ENCODE assay signal across 8 cellular contexts in the genomic region with DNA sequence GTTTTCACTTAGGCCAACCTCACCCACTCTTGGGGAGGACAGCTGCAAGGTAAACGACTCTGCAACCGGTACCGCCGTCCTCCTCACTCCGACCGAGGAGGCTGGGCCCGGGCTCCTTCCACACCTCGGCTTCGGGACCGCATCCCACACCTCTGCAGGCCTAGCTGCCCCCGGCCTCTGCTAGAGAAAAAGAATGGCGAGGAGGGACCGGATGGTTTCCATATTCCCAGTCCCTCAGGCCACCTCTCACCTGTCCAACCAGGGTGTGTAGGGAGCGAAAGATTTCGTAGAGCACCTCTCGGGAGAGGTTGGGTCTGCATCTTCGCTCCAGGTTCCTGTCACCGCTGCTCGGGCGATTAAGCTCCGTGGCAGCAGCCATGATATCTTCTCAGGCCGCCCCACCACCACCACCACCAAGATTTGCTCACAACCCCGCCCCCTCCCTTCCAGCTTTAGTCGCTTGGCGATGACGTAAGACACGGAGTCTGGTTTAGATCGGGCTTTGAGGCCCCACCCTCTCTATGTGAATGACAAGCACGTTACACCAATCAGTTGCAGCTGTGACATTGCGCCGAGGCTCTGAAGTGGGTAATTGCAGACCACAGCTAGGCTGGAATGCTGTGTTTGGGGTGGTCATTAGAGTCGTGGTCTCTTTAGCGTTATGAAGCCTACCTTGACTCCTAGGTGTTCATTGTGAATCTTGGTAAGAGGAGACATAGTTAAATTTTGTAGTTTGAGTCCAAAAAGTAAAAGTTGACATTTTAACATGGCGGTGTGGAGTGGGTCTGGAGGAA. TPM values are rescaled to one million over a fixed set of nuclear protein-coding genes. Genes with fewer than 3 reads are reported as not detected.
A peak's percentile ranks its signal among the peaks of the same experiment; 100 is the strongest.
DNase-seq lines count a peak whose midpoint lies in the region; ATAC-seq and TF ChIP-seq lines count a peak whose summit lies in the region.

A gene with protein sequence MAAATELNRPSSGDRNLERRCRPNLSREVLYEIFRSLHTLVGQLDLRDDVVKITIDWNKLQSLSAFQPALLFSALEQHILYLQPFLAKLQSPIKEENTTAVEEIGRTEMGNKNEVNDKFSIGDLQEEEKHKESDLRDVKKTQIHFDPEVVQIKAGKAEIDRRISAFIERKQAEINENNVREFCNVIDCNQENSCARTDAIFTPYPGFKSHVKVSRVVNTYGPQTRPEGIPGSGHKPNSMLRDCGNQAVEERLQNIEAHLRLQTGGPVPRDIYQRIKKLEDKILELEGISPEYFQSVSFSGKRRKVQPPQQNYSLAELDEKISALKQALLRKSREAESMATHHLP (minus strand): TSS at position 428 of the 794 bp plus-strand sequence. CDS start 49 bp downstream, at position 379.

- peak; percentile 90 for DNase-seq in AG09319 (ENCODE audit: extremely low read depth, low read depth)
- DNase-seq in NCI-H510A (lab: John Stamatoyannopoulos, UW), result peak; percentile 99
- peak; percentile 82 for DNase-seq in activated CD4-positive, alpha-beta T cell treated with anti-CD3 and anti-CD28 coated beads for 1 hour
- DNase-seq in cerebellum (ENCODE audit: low spot score), result peak; percentile 94
- peak; percentile 90 for DNase-seq in kidney epithelial cell (ENCODE audit: low read depth)
- peak; percentile 88 to 95 for DNase-seq in stimulated activated CD4-positive, alpha-beta T cell treated with anti-CD3 and anti-CD28 coated beads, Interleukin-15, amount 100 ng/mL, for 48 hours (ENCODE audit: low read depth in 2 of 2)

- peak; percentile 63 for TF ChIP-seq POLR2A in GM19099 (IDR thresholded peaks at IDR 0.05; ENCODE audit: extremely low read depth, insufficient read length, low read depth)

- peak within 1 kb of the TSS; percentile 75 for H3K4me3 ChIP-seq in kidney epithelial cell (ENCODE audit: low read depth, low read length)

- peak; percentile 98 for ATAC-seq in HG03432 (IDR thresholded peaks at IDR 0.05; ENCODE audit: unreplicated experiment)

- H3K27me3 ChIP-seq in kidney epithelial cell (ENCODE audit: control insufficient read depth, insufficient read depth, low read length), result no peaks in the 10 kb centered on the region

- TF ChIP-seq CTCF in AG09319 (IDR thresholded peaks at IDR 0.05; ENCODE audit: low read depth, low read length) (no peak), kidney epithelial cell (IDR thresholded peaks at IDR 0.05; ENCODE audit: insufficient read depth, low read length, poor library complexity, severe bottlenecking) (no peak)

- no peaks in the 10 kb centered on the region for H3K36me3 ChIP-seq in kidney epithelial cell (ENCODE audit: control insufficient read depth, insufficient read depth, low read length)

RNA-seq across cellular contexts. Expression of the gene that starts here (rescaled TPM):
- total RNA-seq in cerebellum (28.3 TPM), kidney epithelial cell (10.5 and 20.3 TPM in 2 replicates)

Comparison
In these comparisons a context has a peak if more than half of its experiments do, and no peak if none do; other contexts are left out.
1. Peak in every context shown above with its lines: DNase-seq, ATAC-seq and H3K4me3 ChIP-seq.